Comparison of ENCODE assay signal across 9 cellular contexts in genomic region chr3:171028025-171028778, GRCh38. TPM values are rescaled to one million over a fixed set of nuclear protein-coding genes. Genes with fewer than 3 reads are reported as not detected.
DNase-seq lines count a peak whose midpoint lies in the region; ATAC-seq, FAIRE-seq and TF ChIP-seq lines count a peak whose summit lies in the region.
"Had no signal": no experiment of that assay in that cellular context is flagged by ENCODE, and none has a peak within 500 bp of the region (broad histone marks: within the 10 kb centered on the region; RNA-seq: fewer than 3 reads in every experiment).

No MANE protein-coding gene starts in this region.

- no peaks in the 10 kb centered on the region for H3K36me3 Mint-ChIP-seq in activated CD8-positive, alpha-beta T cell treated with anti-CD3 and anti-CD28 coated beads for 36 hours (ENCODE audit: low read depth)

- H3K4me1 Mint-ChIP-seq in activated CD8-positive, alpha-beta T cell treated with anti-CD3 and anti-CD28 coated beads for 36 hours (ENCODE audit: low read depth) = peaks cover 4% of the 10 kb centered on the region
- H3K4me1 Mint-ChIP-seq: neural crest cell had no signal

- H3K27me3 ChIP-seq in endothelial cell of umbilical vein (ENCODE audit: control insufficient read depth in 2 of 2, insufficient read depth in 2 of 2, low read length in 2 of 2) = peaks cover 0 to 3% of the 10 kb centered on the region in 2 experiments
- no peaks in the 10 kb centered on the region for H3K27me3 ChIP-seq in A673 (replicated peaks; ENCODE audit: insufficient read depth, low read depth, low read length, poor library complexity)

- H3K27me3 Mint-ChIP-seq in activated CD8-positive, alpha-beta T cell treated with anti-CD3 and anti-CD28 coated beads for 36 hours = peaks cover 16% of the 10 kb centered on the region

- H4K20me1 ChIP-seq in endothelial cell of umbilical vein (replicated peaks; ENCODE audit: control insufficient read depth, extremely low read depth, insufficient read depth, low read length) = no peaks in the 10 kb centered on the region

- POLR2A ChIA-PET in activated CD8-positive, alpha-beta T cell treated with anti-CD3 and anti-CD28 coated beads for 36 hours (lab: Charles Lee) = no interaction called here
- POLR2A ChIA-PET in endothelial cell of umbilical vein (lab: Charles Lee) = interaction anchor here (0.6 kb wide), 1 partner anchor 813 kb away, joined by 5 read pairs; no protein-coding TSS in a partner anchor
- POLR2A ChIA-PET in A673 (lab: Charles Lee; ENCODE audit: low non-redundant PET) = no interaction called here

- peak overlapping the region; percentile 91 for H2AFZ ChIP-seq in endothelial cell of umbilical vein (ENCODE audit: low read depth, low read length)

- H3K4me3 Mint-ChIP-seq in activated CD8-positive, alpha-beta T cell treated with anti-CD3 and anti-CD28 coated beads for 36 hours = no peak overlapping the region
- H3K4me3 Mint-ChIP-seq: neural crest cell had no signal

- DNase-seq in Daoy (ENCODE audit: low read depth) (peak; percentile 91), endothelial cell of umbilical vein (ENCODE audit: low read depth, low spot score) (peak; percentile 59), midbrain (lab: John Stamatoyannopoulos, UW) (peak; percentile 18), A673 (ENCODE audit: low spot score) (no peak)
- peak; percentile 90 for DNase-seq in activated CD8-positive, alpha-beta T cell treated with anti-CD3 and anti-CD28 coated beads for 36 hours
- peak; percentile 70 for DNase-seq in stimulated activated naive CD8-positive, alpha-beta T cell treated with anti-CD3 and anti-CD28 coated beads, Interleukin-15, Interleukin-2, amounts not matched to agents 100 U/mL and 50 U/mL, for 24 hours

- no peaks in the 10 kb centered on the region for H3K79me2 ChIP-seq in endothelial cell of umbilical vein (ENCODE audit: control insufficient read depth, insufficient read depth, low read length)

- FAIRE-seq in endothelial cell of umbilical vein (lab: Jason Lieb, UNC) = peak; percentile 70

- H3K4me2 ChIP-seq in endothelial cell of umbilical vein (ENCODE audit: insufficient read depth, low read length) = peak overlapping the region; percentile 80

- H3K9me1 ChIP-seq in endothelial cell of umbilical vein (replicated peaks; ENCODE audit: control insufficient read depth, extremely low read depth, insufficient read depth, low read length) = no peaks in the 10 kb centered on the region

- ATAC-seq in HG03108 (IDR thresholded peaks at IDR 0.05; ENCODE audit: unreplicated experiment) (peak; percentile 51), GM21360 (IDR thresholded peaks at IDR 0.05; ENCODE audit: unreplicated experiment) (no peak)
- ATAC-seq in activated CD8-positive, alpha-beta T cell treated with anti-CD3 and anti-CD28 coated beads for 36 hours = peak; percentile 96
- ATAC-seq in stimulated activated naive CD8-positive, alpha-beta T cell treated with anti-CD3 and anti-CD28 coated beads, Interleukin-15, Interleukin-2, amounts not matched to agents 100 U/mL and 50 U/mL, for 24 hours = peak; percentile 91

- H3K4me1 ChIP-seq in endothelial cell of umbilical vein (ENCODE audit: control insufficient read depth, extremely low read depth, insufficient read depth, low read length) = peaks cover 6% of the 10 kb centered on the region
- H3K4me1 ChIP-seq in A673 (ENCODE audit: insufficient read depth, low read length, poor library complexity, severe bottlenecking) = no peaks in the 10 kb centered on the region

- H3K27ac Mint-ChIP-seq in activated CD8-positive, alpha-beta T cell treated with anti-CD3 and anti-CD28 coated beads for 36 hours = peak overlapping the region; percentile 24

- intact Hi-C loops in activated CD8-positive, alpha-beta T cell treated with anti-CD3 and anti-CD28 coated beads for 36 hours (cut with micrococcal nuclease) = no loop called here
- intact Hi-C loops in endothelial cell of umbilical vein (cut with micrococcal nuclease) = no loop called here
- intact Hi-C loops in A673 (cut with micrococcal nuclease; ENCODE audit: unreplicated experiment) = no loop called here

- dilution Hi-C loops in endothelial cell of umbilical vein (cut with MboI; ENCODE audit: extremely low pct_ligation_motif_present, low sequenced_read_pairs) = no loop called here

- H3K27ac ChIP-seq in endothelial cell of umbilical vein (ENCODE audit: insufficient read depth, low read depth, low read length) (no peak overlapping the region), A673 (ENCODE audit: low read depth, low read length, poor library complexity, severe bottlenecking) (no peak overlapping the region)

- H3K4me3 ChIP-seq in endothelial cell of umbilical vein (replicated peaks in 1 of 3; ENCODE audit: insufficient read depth in 1 of 3, low read depth in 1 of 3, low read length in 3 of 3) (peak overlapping the region; percentile 3 to 49 (median 19)), A673 (ENCODE audit: low read depth, low read length, poor library complexity, severe bottlenecking) (no peak overlapping the region)

- no peak for TF ChIP-seq POLR2A in endothelial cell of umbilical vein (IDR thresholded peaks at IDR 0.05; ENCODE audit: low read depth, low read length)

- no peaks in the 10 kb centered on the region for H3K36me3 ChIP-seq in endothelial cell of umbilical vein (ENCODE audit: control insufficient read depth in 2 of 2, extremely low read depth in 1 of 2, insufficient read depth in 2 of 2, low read length in 2 of 2)
- H3K36me3 ChIP-seq in A673 (ENCODE audit: insufficient read depth, low read length, poor library complexity, severe bottlenecking) = no peaks in the 10 kb centered on the region

- BruUV-seq in endothelial cell of umbilical vein (replicated peaks; lab: Mats Ljungman, UMichigan) (no TSS peak), A673 (replicated peaks; lab: Mats Ljungman, UMichigan) (no TSS peak)

- H3K9me3 ChIP-seq in endothelial cell of umbilical vein (replicated peaks; ENCODE audit: control insufficient read depth, insufficient read depth, low read length) (no peaks in the 10 kb centered on the region), A673 (ENCODE audit: low read depth, low read length, poor library complexity, severe bottlenecking) (no peaks in the 10 kb centered on the region)

- no peak overlapping the region for H3K9ac ChIP-seq in endothelial cell of umbilical vein (replicated peaks; ENCODE audit: extremely low read depth, insufficient read depth, low read length)

- no peak for TF ChIP-seq CTCF in activated CD8-positive, alpha-beta T cell treated with anti-CD3 and anti-CD28 coated beads for 36 hours (IDR thresholded peaks at IDR 0.05)
- no peak for TF ChIP-seq CTCF in endothelial cell of umbilical vein (IDR thresholded peaks at IDR 0.05; ENCODE audit: extremely low read depth in 1 of 2, insufficient read depth in 1 of 2, low read depth in 1 of 2, low read length in 2 of 2)
- TF ChIP-seq CTCF in A673 (conservative IDR thresholded peaks at IDR 0.05; ENCODE audit: low read depth, low read length) = no peak

- CTCF ChIA-PET in activated CD8-positive, alpha-beta T cell treated with anti-CD3 and anti-CD28 coated beads for 36 hours (lab: Charles Lee) = interaction anchor here (0.6 to 1.9 kb wide), 4 partner anchors 10 to 176 kb away, joined by 3 to 9 read pairs (median 3); no protein-coding TSS in a partner anchor
- CTCF ChIA-PET in endothelial cell of umbilical vein (lab: Charles Lee) = no interaction called here
- CTCF ChIA-PET in A673 (lab: Charles Lee) = no interaction called here

- H3K9me3 Mint-ChIP-seq in activated CD8-positive, alpha-beta T cell treated with anti-CD3 and anti-CD28 coated beads for 36 hours = no peaks in the 10 kb centered on the region
- H3K9me3 Mint-ChIP-seq: neural crest cell had no signal

TF ChIP-seq in endothelial cell of umbilical vein, 7 proteins besides CTCF, POLR2A, EP300 and RAD21:
- TF ChIP-seq GATA2 (IDR thresholded peaks at IDR 0.05; ENCODE audit: insufficient read depth, insufficient read length, low read depth, low read length) (no peak), MAX (IDR thresholded peaks at IDR 0.05; ENCODE audit: insufficient read depth, insufficient read length) (no peak), FOS (IDR thresholded peaks at IDR 0.05; ENCODE audit: borderline replicate concordance, insufficient read depth, low read length) (no peak), JUN (IDR thresholded peaks at IDR 0.05; ENCODE audit: borderline replicate concordance, insufficient read depth, insufficient read length, low read depth) (no peak), POLR2AphosphoS5 (IDR thresholded peaks at IDR 0.05; ENCODE audit: insufficient read depth, low read depth, low read length) (no peak)
TF ChIP-seq in endothelial cell of umbilical vein: peak in this region for 0.

RNA-seq across cellular contexts. Expression of gene SLC2A2, which starts 1.7 kb away (rescaled TPM):
- not detected in 2 replicates for total RNA-seq in Daoy (2014; rRNA removed; shearing (Covaris generic))
- total RNA-seq in activated CD8-positive, alpha-beta T cell treated with anti-CD3 and anti-CD28 coated beads for 36 hours = not detected
- not detected in 2 replicates for total RNA-seq in endothelial cell of umbilical vein
- not detected in 2 replicates for polyA plus RNA-seq in endothelial cell of umbilical vein
- polyA plus RNA-seq in endothelial cell of umbilical vein (2011; cell fraction: cytosol; rRNA removed) = not detected in 2 replicates
- polyA plus RNA-seq in endothelial cell of umbilical vein (2011; cell fraction: nucleus; rRNA removed) = not detected in 2 replicates
- not detected in 2 replicates for polyA plus RNA-seq in endothelial cell of umbilical vein (2012)
- polyA minus RNA-seq in endothelial cell of umbilical vein = not detected in 2 replicates
- polyA minus RNA-seq in endothelial cell of umbilical vein (2011; cell fraction: cytosol; rRNA and poly(A)+ RNA removed) = not detected
- not detected in 2 replicates for polyA minus RNA-seq in endothelial cell of umbilical vein (2011; cell fraction: nucleus; rRNA and poly(A)+ RNA removed)
- total RNA-seq in A673 (2021) = not detected in 2 replicates
- total RNA-seq: neural crest cell had no signal
